ENCODE assay signal across 19 cellular contexts in genomic region chr18:9508446-9509025, GRCh38.
"Had no signal": no experiment of that assay in that cellular context is flagged by ENCODE, and none has a peak within 500 bp of the region (broad histone marks: within the 10 kb centered on the region; RNA-seq: fewer than 3 reads in every experiment).

No MANE protein-coding gene starts in this region.

- H3K27me3 ChIP-seq: adrenal gland, esophagus muscularis mucosa, heart right ventricle, suprapubic skin, transverse colon, vagina had no signal

- H3K9me3 ChIP-seq: adrenal gland, esophagus muscularis mucosa, suprapubic skin, transverse colon, vagina had no signal

- H3K9me3 Mint-ChIP-seq: activated naive CD4-positive, alpha-beta T cell treated with anti-CD3 and anti-CD28 coated beads, Interleukin-2, amount 50 U/mL, for 72 hours had no signal

- H3K27ac ChIP-seq: adrenal gland, esophagus muscularis mucosa, heart right ventricle, suprapubic skin, transverse colon, vagina had no signal

- ATAC-seq: activated CD4-positive, CD25-positive, alpha-beta regulatory T cell treated with anti-CD3 and anti-CD28 coated beads, Interleukin-2, amount 50 U/mL, for 24 hours; activated naive CD4-positive, alpha-beta T cell treated with anti-CD3 and anti-CD28 coated beads, Interleukin-2, amount 50 U/mL, for 72 hours; activated T-cell treated with anti-CD3 and anti-CD28 coated beads, Interleukin-2, amount 50 U/mL, for 72 hours; heart right ventricle; left ventricle myocardium superior; naive thymus-derived CD8-positive, alpha-beta T cell; stimulated activated naive CD8-positive, alpha-beta T cell treated with anti-CD3 and anti-CD28 coated beads, Interleukin-15, amount 100 ng/mL, for 72 hours had no signal

- H3K4me3 ChIP-seq: adrenal gland, esophagus muscularis mucosa, heart right ventricle, suprapubic skin, transverse colon, vagina had no signal

- H3K27me3 Mint-ChIP-seq: naive thymus-derived CD8-positive, alpha-beta T cell; stimulated activated naive CD8-positive, alpha-beta T cell treated with anti-CD3 and anti-CD28 coated beads, Interleukin-15, amount 100 ng/mL, for 72 hours had no signal

- H3K4me3 Mint-ChIP-seq: activated T-cell treated with anti-CD3 and anti-CD28 coated beads, Interleukin-2, amount 50 U/mL, for 72 hours; immature natural killer cell; naive thymus-derived CD8-positive, alpha-beta T cell; stimulated activated naive CD8-positive, alpha-beta T cell treated with anti-CD3 and anti-CD28 coated beads, Interleukin-15, amount 100 ng/mL, for 72 hours had no signal

- H3K36me3 ChIP-seq: transverse colon had no signal

- DNase-seq: activated CD4-positive, alpha-beta T cell treated with anti-CD3 and anti-CD28 coated beads, Interleukin-2, amount 50 U/mL, for 1 hour; activated gamma-delta T cell treated with Interleukin-2 at 50 U/mL for 16 hours; activated T-cell treated with anti-CD3 and anti-CD28 coated beads, Interleukin-2, amount 50 U/mL, for 72 hours; adrenal gland; effector CD4-positive, alpha-beta T cell; heart right ventricle; immature natural killer cell; left ventricle myocardium superior; naive thymus-derived CD8-positive, alpha-beta T cell; occipital lobe; retina; stimulated activated CD4-positive, alpha-beta T cell treated with anti-CD3 and anti-CD28 coated beads, Interleukin-2, amount 100 ng/mL, for 24 hours; stimulated activated naive CD8-positive, alpha-beta T cell treated with anti-CD3 and anti-CD28 coated beads, Interleukin-15, amount 100 ng/mL, for 72 hours; transverse colon had no signal

- H3K27ac Mint-ChIP-seq: activated T-cell treated with anti-CD3 and anti-CD28 coated beads, Interleukin-2, amount 50 U/mL, for 72 hours had no signal
